ENCODE assay signal across 1 cellular context in genomic region chr11:16606784-16607674, GRCh38.
TF ChIP-seq lines count a peak whose summit lies in the region.

No MANE protein-coding gene starts in this region.

TF ChIP-seq in H1, 55 proteins besides CTCF, POLR2A, EP300 and RAD21 (continued from another document):
- TF ChIP-seq RNF2 (IDR thresholded peaks at IDR 0.05; ENCODE audit: borderline replicate concordance, low read depth, low read length, missing control alignments, poor library complexity, severe bottlenecking) = peak; percentile 87
- peak; percentile 80 for TF ChIP-seq SUZ12 (IDR thresholded peaks at IDR 0.05; ENCODE audit: low read length)
- no peak for TF ChIP-seq SRF (IDR thresholded peaks at IDR 0.05; ENCODE audit: low read depth, low read length)
- TF ChIP-seq ATF2 (IDR thresholded peaks at IDR 0.05; ENCODE audit: low read length) = no peak
- no peak for TF ChIP-seq BACH1 (IDR thresholded peaks at IDR 0.05; ENCODE audit: low read length)
- no peak for TF ChIP-seq ZNF274 (IDR thresholded peaks at IDR 0.05; ENCODE audit: borderline replicate concordance, extremely low read depth, low read length)
- no peak for TF ChIP-seq CHD7 (IDR thresholded peaks at IDR 0.05; ENCODE audit: insufficient replicate concordance, low read length)
- TF ChIP-seq MAX (IDR thresholded peaks at IDR 0.05) = no peak
- no peak for TF ChIP-seq CBX8 (IDR thresholded peaks at IDR 0.05; ENCODE audit: borderline replicate concordance, low read depth, low read length)
- TF ChIP-seq KDM4A (IDR thresholded peaks at IDR 0.05; ENCODE audit: low read depth, low read length, severe bottlenecking) = no peak
- no peak for TF ChIP-seq RXRA (IDR thresholded peaks at IDR 0.05; ENCODE audit: insufficient read depth, low read depth, low read length)
- TF ChIP-seq CHD1 (IDR thresholded peaks at IDR 0.05; ENCODE audit: low read depth, low read length) = no peak
- TF ChIP-seq POLR2AphosphoS5 (IDR thresholded peaks at IDR 0.05; ENCODE audit: low read depth, low read length) = no peak
- no peak for TF ChIP-seq BCL11A (IDR thresholded peaks at IDR 0.05; ENCODE audit: low read depth in 2 of 2, low read length in 2 of 2)
